ENCODE assay signal across 8 cellular contexts in the genomic region with DNA sequence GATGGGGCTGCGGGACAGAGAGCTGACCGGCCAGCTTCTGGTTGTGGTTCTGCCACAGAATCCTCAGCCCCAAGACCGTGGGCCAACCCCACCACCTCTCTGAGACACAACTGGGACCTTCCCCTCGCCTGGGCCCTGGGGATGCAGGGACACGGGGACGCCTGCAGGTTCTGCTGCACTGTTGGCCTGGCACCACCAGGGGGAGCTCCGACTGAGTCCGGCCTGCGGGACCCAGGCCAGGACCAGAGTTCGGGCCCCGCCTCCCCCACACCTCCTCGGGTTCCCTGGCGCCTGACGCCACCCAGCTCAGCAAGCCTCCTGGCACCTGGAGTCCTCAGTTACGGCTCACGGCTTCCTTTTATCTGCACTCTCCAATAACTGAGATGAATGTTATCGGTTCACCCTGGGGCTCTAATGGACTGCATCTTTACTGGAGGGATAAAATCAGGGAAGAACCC. TPM values are rescaled to one million over a fixed set of nuclear protein-coding genes. Genes with fewer than 3 reads are reported as not detected.
DNase-seq lines count a peak whose midpoint lies in the region; ATAC-seq and TF ChIP-seq lines count a peak whose summit lies in the region.

No MANE protein-coding gene starts in this region.

- POLR2A ChIA-PET in activated CD4-positive, alpha-beta memory T cell treated with anti-CD3 and anti-CD28 coated beads for 36 hours (lab: Charles Lee), result no interaction called here

- H3K27me3 Mint-ChIP-seq in HFFc6 (ENCODE audit: insufficient read depth) (no peaks in the 10 kb centered on the region), memory B cell (peaks cover 1% of the 10 kb centered on the region)
- H3K27me3 Mint-ChIP-seq in activated CD4-positive, alpha-beta memory T cell treated with anti-CD3 and anti-CD28 coated beads for 36 hours, result no peaks in the 10 kb centered on the region

- DNase-seq in C1 segment of cervical spinal cord (lab: John Stamatoyannopoulos, UW), result peak in 11 of 14 donors; percentile 10 to 67 (median 30)
- DNase-seq in HFFc6, result peak; percentile 50
- peak; percentile 86 for DNase-seq in NCI-H82 (lab: John Stamatoyannopoulos, UW)
- peak; percentile 86 for DNase-seq in activated CD4-positive, alpha-beta memory T cell treated with anti-CD3 and anti-CD28 coated beads for 36 hours
- DNase-seq in dermis microvascular lymphatic vessel endothelial cell (ENCODE audit: low read depth in 2 of 2), result peak; percentile 36 to 63
- peak; percentile 73 to 79 for DNase-seq in memory B cell (ENCODE audit: low spot score in 2 of 2)
- DNase-seq in stimulated activated CD8-positive, alpha-beta memory T cell treated with anti-CD3 and anti-CD28 coated beads, Interleukin-2, amount 100 ng/mL, for 48 hours (ENCODE audit: low read depth in 2 of 2), result peak; percentile 77 to 81

- H3K27ac Mint-ChIP-seq in HFFc6, result no peak overlapping the region
- H3K27ac Mint-ChIP-seq in activated CD4-positive, alpha-beta memory T cell treated with anti-CD3 and anti-CD28 coated beads for 36 hours, result no peak overlapping the region
- H3K27ac Mint-ChIP-seq in memory B cell, result no peak overlapping the region

- H3K36me3 Mint-ChIP-seq in HFFc6 (ENCODE audit: low read depth) (no peaks in the 10 kb centered on the region), memory B cell (no peaks in the 10 kb centered on the region)
- no peaks in the 10 kb centered on the region for H3K36me3 Mint-ChIP-seq in activated CD4-positive, alpha-beta memory T cell treated with anti-CD3 and anti-CD28 coated beads for 36 hours

- peak; percentile 99 for TF ChIP-seq CTCF in HFFc6 (IDR thresholded peaks at IDR 0.05)

- H3K4me1 Mint-ChIP-seq in HFFc6 (ENCODE audit: low read depth) (peaks cover 4% of the 10 kb centered on the region; the same call in 1 of the 2 replicates), memory B cell (peaks cover 4% of the 10 kb centered on the region)
- H3K4me1 Mint-ChIP-seq in activated CD4-positive, alpha-beta memory T cell treated with anti-CD3 and anti-CD28 coated beads for 36 hours (ENCODE audit: low read depth), result peaks cover 5% of the 10 kb centered on the region

- H3K4me3 Mint-ChIP-seq in HFFc6 (no peak overlapping the region), memory B cell (no peak overlapping the region)
- no peak overlapping the region for H3K4me3 Mint-ChIP-seq in activated CD4-positive, alpha-beta memory T cell treated with anti-CD3 and anti-CD28 coated beads for 36 hours

- no peaks in the 10 kb centered on the region for H3K9me3 Mint-ChIP-seq in HFFc6
- H3K9me3 Mint-ChIP-seq in activated CD4-positive, alpha-beta memory T cell treated with anti-CD3 and anti-CD28 coated beads for 36 hours, result no peaks in the 10 kb centered on the region
- no peaks in the 10 kb centered on the region for H3K9me3 Mint-ChIP-seq in memory B cell

- CTCF ChIA-PET in activated CD4-positive, alpha-beta memory T cell treated with anti-CD3 and anti-CD28 coated beads for 36 hours (lab: Charles Lee), result interaction anchor here (0.8 to 3.0 kb wide), 25 partner anchors 9 to 267 kb away, joined by 3 to 37 read pairs (median 4); a partner anchor contains a TSS

- intact Hi-C loops in activated CD4-positive, alpha-beta memory T cell treated with anti-CD3 and anti-CD28 coated beads for 36 hours (cut with micrococcal nuclease), result no loop called here

- ATAC-seq in memory B cell (ENCODE audit: low read depth) (peak; percentile 85), HG02970 (IDR thresholded peaks at IDR 0.05; ENCODE audit: low FRiP score, unreplicated experiment) (no peak)

RNA-seq across cellular contexts. Expression of a gene that starts 27.3 kb away (rescaled TPM):
- total RNA-seq in HFFc6 (2021; fragmentation: NEBNext Ultra II Directional; extraction: Animal tissue kit (Norgen Biotek cat#: 25700)), result 10 to 100 TPM; 15.1 to 25.5 (median 17.9) TPM
- total RNA-seq in activated CD4-positive, alpha-beta memory T cell treated with anti-CD3 and anti-CD28 coated beads for 36 hours, result 1 to 10 TPM; 5.4 TPM
- total RNA-seq in dermis microvascular lymphatic vessel endothelial cell, result 29.1 and 64.5 TPM in 2 replicates

RNA-seq across cellular contexts. Expression of a gene that starts 28.0 kb away (rescaled TPM):
- total RNA-seq in HFFc6 (2021; fragmentation: NEBNext Ultra II Directional; extraction: Animal tissue kit (Norgen Biotek cat#: 25700)), result 1 to 10 TPM; 1.7 to 3.2 (median 2.1) TPM
- under 1 TPM; 0.82 to 1.00 TPM for total RNA-seq in activated CD4-positive, alpha-beta memory T cell treated with anti-CD3 and anti-CD28 coated beads for 36 hours
- total RNA-seq in dermis microvascular lymphatic vessel endothelial cell, result 0.90 and 2.1 TPM in 2 replicates

Comparison
In these comparisons a context has a peak if more than half of its experiments do, and no peak if none do; other contexts are left out.
1. DNase-seq: peak in every context shown above with its lines; median percentile 86 in NCI-H82; 86 in activated CD4-positive, alpha-beta memory T cell treated with anti-CD3 and anti-CD28 coated beads for 36 hours; 79 in stimulated activated CD8-positive, alpha-beta memory T cell treated with anti-CD3 and anti-CD28 coated beads, Interleukin-2, amount 100 ng/mL, for 48 hours; 76 in memory B cell; 50 in HFFc6; 50 in dermis microvascular lymphatic vessel endothelial cell; 30 in C1 segment of cervical spinal cord.